ENCODE assay signal across 13 cellular contexts in genomic region chr10:89390875-89391576, GRCh38. TPM values are rescaled to one million over a fixed set of nuclear protein-coding genes. Genes with fewer than 3 reads are reported as not detected.
DNase-seq lines count a peak whose midpoint lies in the region; ATAC-seq and TF ChIP-seq lines count a peak whose summit lies in the region.
"Had no signal": no experiment of that assay in that cellular context is flagged by ENCODE, and none has a peak within 500 bp of the region (broad histone marks: within the 10 kb centered on the region; RNA-seq: fewer than 3 reads in every experiment).

No MANE protein-coding gene starts in this region.

- no peak overlapping the region for H3K9ac ChIP-seq in BLaER1

- TF ChIP-seq CTCF in foreskin fibroblast (IDR thresholded peaks at IDR 0.05; ENCODE audit: low read depth, low read length), result no peak

- H3K27me3 Mint-ChIP-seq in central memory CD8-positive, alpha-beta T cell, result no peaks in the 10 kb centered on the region
- peaks cover 0 to 2% (median 0%) of the 10 kb centered on the region in 5 donors for H3K27me3 Mint-ChIP-seq in naive thymus-derived CD8-positive, alpha-beta T cell

- H3K4me1 Mint-ChIP-seq in central memory CD8-positive, alpha-beta T cell, result peaks cover 16% of the 10 kb centered on the region
- peaks cover 10 to 39% (median 28%) of the 10 kb centered on the region in 4 donors for H3K4me1 Mint-ChIP-seq in naive thymus-derived CD8-positive, alpha-beta T cell

- in situ Hi-C loops in G401 (cut with HindIII; ENCODE audit: low sequenced_read_pairs), result no loop called here

- no peak overlapping the region for H3K4me3 Mint-ChIP-seq in central memory CD8-positive, alpha-beta T cell
- peak overlapping the region in 5 of 10 donors; percentile 34 to 86 (median 39) for H3K4me3 Mint-ChIP-seq in naive thymus-derived CD8-positive, alpha-beta T cell

- POLR2A ChIA-PET in naive thymus-derived CD8-positive, alpha-beta T cell (lab: Charles Lee), result interaction anchor here (2.8 to 4.4 kb wide), 2 partner anchors 22 to 139 kb away, joined by 19 to 70 read pairs; partner anchors contain the start of genes IFIT5 and LIPA

- no peak for ATAC-seq in central memory CD8-positive, alpha-beta T cell (replicated peaks; ENCODE audit: extremely low read depth, poor library complexity, severe bottlenecking)
- no peak for ATAC-seq in naive thymus-derived CD8-positive, alpha-beta T cell
- ATAC-seq in GM18909 (IDR thresholded peaks at IDR 0.05; ENCODE audit: poor library complexity, unreplicated experiment), result no peak

- peak overlapping the region; percentile 91 for H3K4me2 ChIP-seq in BLaER1

- H3K27ac Mint-ChIP-seq in central memory CD8-positive, alpha-beta T cell (ENCODE audit: low read depth), result peak overlapping the region; percentile 87
- peak overlapping the region in 8 of 10 donors; percentile 52 to 99 (median 79) for H3K27ac Mint-ChIP-seq in naive thymus-derived CD8-positive, alpha-beta T cell

- no peaks in the 10 kb centered on the region for H4K20me1 ChIP-seq in BLaER1

- DNase-seq in G401 (ENCODE audit: low spot score) (peak; percentile 12), posterior vena cava (ENCODE audit: low spot score) (no peak), foreskin fibroblast (no peak)
- no peak for DNase-seq in central memory CD8-positive, alpha-beta T cell (ENCODE audit: low spot score in 2 of 2)
- no peak for DNase-seq in naive thymus-derived CD8-positive, alpha-beta T cell
- DNase-seq: glutamatergic neuron; SHP77 treated with DMSO at 0.1 percent for 48 hours; stimulated activated CD4-positive, alpha-beta T cell treated with anti-CD3 and anti-CD28 coated beads, Interleukin-1b, Interleukin-23, amount 100 ng/mL, for 48 hours had no signal

- H3K9me3 ChIP-seq in BLaER1, result no peaks in the 10 kb centered on the region

- H3K4me1 ChIP-seq in BLaER1, result peaks cover 35% of the 10 kb centered on the region

- H3K36me3 ChIP-seq in BLaER1, result no peaks in the 10 kb centered on the region

- intact Hi-C loops in posterior vena cava (cut with DNase I), result no loop called here

- peaks cover 4% of the 10 kb centered on the region for H3K36me3 Mint-ChIP-seq in central memory CD8-positive, alpha-beta T cell (ENCODE audit: insufficient read depth)
- H3K36me3 Mint-ChIP-seq in naive thymus-derived CD8-positive, alpha-beta T cell, result peaks cover 0 to 10% (median 0%) of the 10 kb centered on the region in 3 donors

- H3K4me3 ChIP-seq in BLaER1, result no peak overlapping the region
- H3K4me3 ChIP-seq in foreskin fibroblast (ENCODE audit: low read depth in 1 of 2, low read length in 2 of 2), result no peak overlapping the region

- H3K27me3 ChIP-seq in BLaER1, result no peaks in the 10 kb centered on the region

- no peak overlapping the region for H3K27ac ChIP-seq in BLaER1

- no peaks in the 10 kb centered on the region for H3K9me3 Mint-ChIP-seq in central memory CD8-positive, alpha-beta T cell
- H3K9me3 Mint-ChIP-seq in naive thymus-derived CD8-positive, alpha-beta T cell, result no peaks in the 10 kb centered on the region

RNA-seq across cellular contexts. Expression of gene IFIT1, which starts 1.4 kb away (rescaled TPM):
- total RNA-seq in G401 (2014; rRNA removed; shearing (Covaris generic)), result 19.2 and 21.7 TPM in 2 replicates
- total RNA-seq in naive thymus-derived CD8-positive, alpha-beta T cell, result 1 to 10 TPM; 2.9 to 3.7 TPM
- polyA plus RNA-seq in naive thymus-derived CD8-positive, alpha-beta T cell, result 1 to 10 TPM; 1.0 to 6.9 (median 2.9) TPM
- total RNA-seq in posterior vena cava, result 10 to 100 TPM in 1 of 2 donors, 1 to 10 TPM in 1; 9.8 to 13.8 TPM

RNA-seq across cellular contexts. Expression of gene IFIT1B, which starts 13.2 kb away (rescaled TPM):
- not detected in 2 replicates for total RNA-seq in G401 (2014; rRNA removed; shearing (Covaris generic))
- not detected for total RNA-seq in naive thymus-derived CD8-positive, alpha-beta T cell
- not detected for polyA plus RNA-seq in naive thymus-derived CD8-positive, alpha-beta T cell
- total RNA-seq in posterior vena cava, result 1 to 10 TPM in 1 of 2 donors, under 1 TPM in 1; 0.14 to 1.1 TPM
- total RNA-seq: left lobe of liver, NCI-H460, omental fat pad had no signal

RNA-seq across cellular contexts. Expression of gene IFIT5, which starts 23.3 kb away (rescaled TPM):
- 2.4 and 2.5 TPM in 2 replicates for total RNA-seq in G401 (2014; rRNA removed; shearing (Covaris generic))
- 10 to 100 TPM; 22.0 to 23.4 TPM for total RNA-seq in naive thymus-derived CD8-positive, alpha-beta T cell
- 10 to 100 TPM in 2 of 3 donors, 1 to 10 TPM in 1; 9.0 to 10.6 (median 10.3) TPM for polyA plus RNA-seq in naive thymus-derived CD8-positive, alpha-beta T cell
- 10 to 100 TPM; 22.4 to 23.2 TPM for total RNA-seq in posterior vena cava
